Comparison of ENCODE assay signal across 30 cellular contexts in genomic region chr19:49282184-49282583, GRCh38. TPM values are rescaled to one million over a fixed set of nuclear protein-coding genes. Genes with fewer than 3 reads are reported as not detected.
"Had no signal": no experiment of that assay in that cellular context is flagged by ENCODE, and none has a peak within 500 bp of the region (broad histone marks: within the 10 kb centered on the region; RNA-seq: fewer than 3 reads in every experiment).

No MANE protein-coding gene starts in this region.

- H3K4me3 ChIP-seq: left lung, lower lobe of right lung, neural progenitor cell, pancreas, prostate gland, sigmoid colon, spleen, thyroid gland, transverse colon, upper lobe of left lung, vagina had no signal

- H3K9me3 ChIP-seq: left lung, lower lobe of right lung, pancreas, prostate gland, sigmoid colon, spleen, thyroid gland, transverse colon, upper lobe of left lung, vagina had no signal

- H3K36me3 ChIP-seq: left lung, lower lobe of right lung, neural progenitor cell, pancreas, prostate gland, sigmoid colon, spleen, thyroid gland, transverse colon, upper lobe of left lung, vagina had no signal

- ATAC-seq: left colon; left lung; lower lobe of right lung; natural killer cell; pancreas; right cardiac atrium; stimulated activated effector memory CD8-positive, alpha-beta T cell treated with anti-CD3 and anti-CD28 coated beads, Interleukin-12 subunit alpha, Interleukin-12 subunit beta, amount 100 ng/mL, for 72 hours; stimulated activated naive CD8-positive, alpha-beta T cell treated with anti-CD3 and anti-CD28 coated beads, Interleukin-15, amount 100 ng/mL, for 72 hours had no signal

- H3K4me1 ChIP-seq: left lung, lower lobe of right lung, neural progenitor cell, pancreas, prostate gland, sigmoid colon, spleen, thyroid gland, transverse colon, upper lobe of left lung, vagina had no signal

- H3K9ac ChIP-seq: neural progenitor cell had no signal

- H2AFZ ChIP-seq: neural progenitor cell had no signal

- H3K27ac ChIP-seq: left lung, lower lobe of right lung, neural progenitor cell, pancreas, prostate gland, sigmoid colon, spleen, thyroid gland, transverse colon, upper lobe of left lung, vagina had no signal

- FAIRE-seq: islet of Langerhans, kidney, pancreas, small intestine had no signal

- H3K4me2 ChIP-seq: neural progenitor cell had no signal

- H3K27me3 ChIP-seq: left lung, neural progenitor cell, pancreas, thyroid gland, upper lobe of left lung, vagina had no signal

- DNase-seq: hypothalamus; immature natural killer cell; kidney; left colon; left lung; lower lobe of right lung; mammary epithelial cell; mesenchymal stem cell; naive B cell; natural killer cell; nephron progenitor cell; pancreas; posterior cingulate gyrus; retina; right cardiac atrium; sigmoid colon; small intestine; spleen; stimulated activated CD4-positive, alpha-beta T cell treated with anti-CD3 and anti-CD28 coated beads, Interleukin-4, amount 100 ng/mL, for 24 hours; stimulated activated naive CD4-positive, alpha-beta T cell; stimulated activated naive CD8-positive, alpha-beta T cell treated with anti-CD3 and anti-CD28 coated beads, Interleukin-15, amount 100 ng/mL, for 72 hours; substantia nigra; thyroid gland; transverse colon; upper lobe of left lung had no signal

RNA-seq across cellular contexts. Expression of gene CD37, which starts 53.0 kb away (rescaled TPM):
- polyA plus RNA-seq: mammary epithelial cell had no signal
